Comparison of ENCODE assay signal across 16 cellular contexts in the genomic region with DNA sequence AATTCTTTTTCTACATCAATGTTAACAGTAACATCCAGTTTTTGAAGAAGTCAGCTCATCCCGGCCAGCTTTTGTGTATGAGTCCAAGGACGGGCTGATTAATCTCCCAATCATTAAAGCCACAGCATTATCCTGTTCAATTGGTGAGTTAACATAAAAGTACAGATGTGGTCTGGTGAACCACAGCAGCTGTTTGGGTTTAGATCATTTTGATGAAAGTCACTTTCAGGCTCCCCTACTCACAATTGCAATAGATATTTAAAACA.
DNase-seq lines count a peak whose midpoint lies in the region; TF ChIP-seq lines count a peak whose summit lies in the region.
"Had no signal": no experiment of that assay in that cellular context is flagged by ENCODE, and none has a peak within 500 bp of the region (broad histone marks: within the 10 kb centered on the region; RNA-seq: fewer than 3 reads in every experiment).

No MANE protein-coding gene starts in this region.

- H3K36me3 ChIP-seq in HEK293 (ENCODE audit: control insufficient read depth in 2 of 2, insufficient read depth in 1 of 2, low read length in 2 of 2) = peaks cover 0 to 49% of the 10 kb centered on the region in 2 experiments; a peak in 1 of 3 replicates

- no peak overlapping the region for H3K4me3 ChIP-seq in HEK293 (ENCODE audit: low read depth, low read length)
- H3K4me3 ChIP-seq: GM23248 had no signal

- peaks cover 43% of the 10 kb centered on the region for H3K4me1 Mint-ChIP-seq in nephron progenitor cell

- no peaks in the 10 kb centered on the region for H3K9me3 Mint-ChIP-seq in nephron progenitor cell
- H3K9me3 Mint-ChIP-seq: CD4-positive, alpha-beta memory T cell; HFFc6 had no signal

- H3K27ac ChIP-seq in HEK293 (ENCODE audit: extremely low read depth, low read depth, low read length) = no peak overlapping the region
- H3K27ac ChIP-seq: GM23248 had no signal

- H3K9me3 ChIP-seq in HEK293 (ENCODE audit: control insufficient read depth, insufficient read depth, low read depth, low read length) = no peaks in the 10 kb centered on the region

- peaks cover 42% of the 10 kb centered on the region for H3K36me3 Mint-ChIP-seq in nephron progenitor cell (ENCODE audit: low read depth)
- H3K36me3 Mint-ChIP-seq: CD4-positive, alpha-beta memory T cell had no signal

- H3K4me3 Mint-ChIP-seq in nephron progenitor cell = no peak overlapping the region
- H3K4me3 Mint-ChIP-seq: CD4-positive, alpha-beta memory T cell; HFFc6 had no signal

- H3K27ac Mint-ChIP-seq in nephron progenitor cell = peak overlapping the region; percentile 17
- H3K27ac Mint-ChIP-seq: CD4-positive, alpha-beta memory T cell; HFFc6 had no signal

- CTCF ChIA-PET in HEK293 (lab: Yijun Ruan, JAX) = interaction anchor here (0.6 kb wide), 1 partner anchor 866 kb away, joined by 4 read pairs; no protein-coding TSS in a partner anchor

- peak; percentile 55 for DNase-seq in LHCN-M2 (ENCODE audit: low read depth)
- DNase-seq in nephron progenitor cell = no peak
- DNase-seq in GM13976 (ENCODE audit: low spot score) = no peak
- no peak for DNase-seq in NCI-H748 treated with DMSO at 0.1 percent for 48 hours (lab: John Stamatoyannopoulos, UW)
- no peak for DNase-seq in NCI-H2029 (lab: John Stamatoyannopoulos, UW)
- DNase-seq: C1 segment of cervical spinal cord; Calu3; CD4-positive, alpha-beta memory T cell; COR-L47; DMS53; DMS79 treated with DMSO at 0.1 percent for 48 hours; GF-D8; GM23248; H7; HFFc6 had no signal

- in situ Hi-C loops in GM13976 (cut with MboI; ENCODE audit: low sequenced_read_pairs, unreplicated experiment) = loop anchor here (25.0 kb wide), 1 partner anchor 624 kb away; no protein-coding TSS in a partner anchor

- POLR2A ChIA-PET in HEK293 (lab: Yijun Ruan, JAX) = no interaction called here

- no peak for TF ChIP-seq CTCF in HEK293 (tag by site-specific recombination; IDR thresholded peaks at IDR 0.05)
- TF ChIP-seq CTCF in nephron progenitor cell (IDR thresholded peaks at IDR 0.05) = no peak
- no peak for TF ChIP-seq CTCF in GM13976 (IDR thresholded peaks at IDR 0.05; ENCODE audit: borderline replicate concordance, control extremely low read depth, extremely low read depth, insufficient read depth, missing control alignments)

- peaks cover 6% of the 10 kb centered on the region for H3K27me3 Mint-ChIP-seq in nephron progenitor cell (ENCODE audit: low read depth, poor library complexity)

- no peaks in the 10 kb centered on the region for H3K4me1 ChIP-seq in HEK293 (ENCODE audit: control insufficient read depth, insufficient read depth, low read length)

TF ChIP-seq in HEK293, 187 proteins besides CTCF, POLR2A, EP300 and RAD21:
- no peak for TF ChIP-seq ZNF555 (tag by site-specific recombination; conservative IDR thresholded peaks at IDR 0.05)
- TF ChIP-seq, protein P1, sequence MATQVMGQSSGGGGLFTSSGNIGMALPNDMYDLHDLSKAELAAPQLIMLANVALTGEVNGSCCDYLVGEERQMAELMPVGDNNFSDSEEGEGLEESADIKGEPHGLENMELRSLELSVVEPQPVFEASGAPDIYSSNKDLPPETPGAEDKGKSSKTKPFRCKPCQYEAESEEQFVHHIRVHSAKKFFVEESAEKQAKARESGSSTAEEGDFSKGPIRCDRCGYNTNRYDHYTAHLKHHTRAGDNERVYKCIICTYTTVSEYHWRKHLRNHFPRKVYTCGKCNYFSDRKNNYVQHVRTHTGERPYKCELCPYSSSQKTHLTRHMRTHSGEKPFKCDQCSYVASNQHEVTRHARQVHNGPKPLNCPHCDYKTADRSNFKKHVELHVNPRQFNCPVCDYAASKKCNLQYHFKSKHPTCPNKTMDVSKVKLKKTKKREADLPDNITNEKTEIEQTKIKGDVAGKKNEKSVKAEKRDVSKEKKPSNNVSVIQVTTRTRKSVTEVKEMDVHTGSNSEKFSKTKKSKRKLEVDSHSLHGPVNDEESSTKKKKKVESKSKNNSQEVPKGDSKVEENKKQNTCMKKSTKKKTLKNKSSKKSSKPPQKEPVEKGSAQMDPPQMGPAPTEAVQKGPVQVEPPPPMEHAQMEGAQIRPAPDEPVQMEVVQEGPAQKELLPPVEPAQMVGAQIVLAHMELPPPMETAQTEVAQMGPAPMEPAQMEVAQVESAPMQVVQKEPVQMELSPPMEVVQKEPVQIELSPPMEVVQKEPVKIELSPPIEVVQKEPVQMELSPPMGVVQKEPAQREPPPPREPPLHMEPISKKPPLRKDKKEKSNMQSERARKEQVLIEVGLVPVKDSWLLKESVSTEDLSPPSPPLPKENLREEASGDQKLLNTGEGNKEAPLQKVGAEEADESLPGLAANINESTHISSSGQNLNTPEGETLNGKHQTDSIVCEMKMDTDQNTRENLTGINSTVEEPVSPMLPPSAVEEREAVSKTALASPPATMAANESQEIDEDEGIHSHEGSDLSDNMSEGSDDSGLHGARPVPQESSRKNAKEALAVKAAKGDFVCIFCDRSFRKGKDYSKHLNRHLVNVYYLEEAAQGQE (tag by site-specific recombination; IDR thresholded peaks at IDR 0.05) = peak; percentile 1; the same call in 1 of the 2 replicates
